In the genomic region with DNA sequence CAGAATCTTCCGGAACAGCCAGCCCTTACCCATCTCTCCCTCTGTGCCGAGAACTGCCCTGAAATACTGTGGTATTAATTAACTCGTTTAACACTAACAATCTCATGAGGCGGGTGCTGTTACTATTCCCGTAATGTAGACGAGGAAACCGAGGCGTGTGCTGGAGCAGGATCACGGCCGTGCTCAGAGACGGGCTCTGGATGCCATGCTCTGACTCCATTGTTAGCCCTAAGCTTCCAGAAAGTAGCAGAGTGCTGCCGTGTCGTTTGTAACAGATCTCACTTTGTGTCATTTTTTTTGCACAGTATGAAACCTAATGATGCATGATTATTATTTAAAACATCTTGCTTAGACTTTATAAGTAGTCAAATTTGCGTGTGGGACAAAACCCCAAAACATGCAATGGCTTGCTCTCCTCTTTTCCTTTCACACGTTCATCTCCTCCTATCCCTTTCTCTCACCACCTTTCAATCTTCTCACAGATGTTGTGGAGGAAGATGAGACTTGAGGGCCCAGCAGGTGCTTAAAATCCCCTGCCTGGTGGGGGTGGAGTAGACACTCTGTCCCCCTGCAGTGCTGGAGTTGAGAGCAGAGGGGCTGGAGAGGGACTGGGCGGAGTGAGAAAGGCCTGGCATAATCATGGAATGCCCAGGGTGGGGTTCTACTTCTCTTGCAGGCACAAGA, we compare ENCODE assay signal across 7 cellular contexts.
A peak's percentile ranks its signal among the peaks of the same experiment; 100 is the strongest.
DNase-seq lines count a peak whose midpoint lies in the region; ATAC-seq and TF ChIP-seq lines count a peak whose summit lies in the region.

No MANE protein-coding gene starts in this region.

- no peaks in the 10 kb centered on the region for H3K9me3 Mint-ChIP-seq in T-helper 1 cell treated with Interleukin-12 subunit alpha and Interleukin-12 subunit beta and Interleukin-4 antibody, amounts not matched to agents 30 μg/mL and 1 μg/mL, for 36 hours

- H3K9ac ChIP-seq in rectal smooth muscle tissue (ENCODE audit: low read length): peak overlapping the region; percentile 74

- ATAC-seq in GM18868 (IDR thresholded peaks at IDR 0.05; ENCODE audit: unreplicated experiment) (peak; percentile 11), HG03039 (IDR thresholded peaks at IDR 0.05; ENCODE audit: unreplicated experiment) (peak; percentile 0), HG03095 (IDR thresholded peaks at IDR 0.05; ENCODE audit: unreplicated experiment) (no peak), GM18519 (IDR thresholded peaks at IDR 0.05; ENCODE audit: low FRiP score, unreplicated experiment) (no peak)

- TF ChIP-seq CTCF in foreskin fibroblast (IDR thresholded peaks at IDR 0.05; ENCODE audit: low read depth, low read length): no peak

- peaks cover 3% of the 10 kb centered on the region for H3K4me1 ChIP-seq in rectal smooth muscle tissue (ENCODE audit: control insufficient read depth, insufficient read depth, low read length)

- H3K36me3 ChIP-seq in rectal smooth muscle tissue (ENCODE audit: control insufficient read depth, insufficient read depth, low read length): peaks cover 3% of the 10 kb centered on the region

- H3K27me3 Mint-ChIP-seq in T-helper 1 cell treated with Interleukin-12 subunit alpha and Interleukin-12 subunit beta and Interleukin-4 antibody, amounts not matched to agents 30 μg/mL and 1 μg/mL, for 36 hours (ENCODE audit: low read depth): no peaks in the 10 kb centered on the region

- peak overlapping the region; percentile 99 for H3K4me3 Mint-ChIP-seq in T-helper 1 cell treated with Interleukin-12 subunit alpha and Interleukin-12 subunit beta and Interleukin-4 antibody, amounts not matched to agents 30 μg/mL and 1 μg/mL, for 36 hours

- no peaks in the 10 kb centered on the region for H3K27me3 ChIP-seq in rectal smooth muscle tissue (ENCODE audit: control insufficient read depth, insufficient read depth, low read length)

- peaks cover 45% of the 10 kb centered on the region for H3K4me1 Mint-ChIP-seq in T-helper 1 cell treated with Interleukin-12 subunit alpha and Interleukin-12 subunit beta and Interleukin-4 antibody, amounts not matched to agents 30 μg/mL and 1 μg/mL, for 36 hours (ENCODE audit: low read depth)

- DNase-seq in foreskin fibroblast: no peak

- H3K36me3 Mint-ChIP-seq in T-helper 1 cell treated with Interleukin-12 subunit alpha and Interleukin-12 subunit beta and Interleukin-4 antibody, amounts not matched to agents 30 μg/mL and 1 μg/mL, for 36 hours (ENCODE audit: low read depth): peaks cover 40% of the 10 kb centered on the region

- H3K27ac ChIP-seq in rectal smooth muscle tissue (ENCODE audit: low read depth, low read length): peak overlapping the region; percentile 75

- H3K4me3 ChIP-seq in foreskin fibroblast (ENCODE audit: low read depth in 1 of 2, low read length in 2 of 2) (peak overlapping the region; percentile 21 to 39), rectal smooth muscle tissue (ENCODE audit: low read length) (peak overlapping the region; percentile 92)

- peak overlapping the region; percentile 100 for H3K27ac Mint-ChIP-seq in T-helper 1 cell treated with Interleukin-12 subunit alpha and Interleukin-12 subunit beta and Interleukin-4 antibody, amounts not matched to agents 30 μg/mL and 1 μg/mL, for 36 hours

Comparison
In these comparisons a context has a peak if more than half of its experiments do, and no peak if none do; other contexts are left out.
1. ATAC-seq: peak in GM18868 (single experiment) and HG03039 (single experiment); none in HG03095 (single experiment) and GM18519 (single experiment).